8 cellular contexts compared by ENCODE assay signal in the genomic region with DNA sequence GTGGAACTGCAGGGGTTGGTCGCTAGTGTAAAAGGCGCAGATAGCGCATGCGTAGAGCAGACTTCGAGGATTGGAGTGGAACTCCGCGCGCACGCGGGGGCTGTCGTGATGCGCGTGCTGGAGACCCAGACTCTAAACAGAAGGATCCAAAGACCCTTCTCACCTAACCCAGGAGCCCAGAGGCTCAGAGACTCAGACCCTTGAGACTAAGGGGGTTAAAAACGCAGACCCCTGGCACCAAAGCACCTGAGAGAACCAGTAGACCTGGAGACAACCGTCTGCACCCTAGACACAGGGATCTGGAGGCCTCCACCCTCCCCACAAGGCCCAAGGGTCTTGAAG. TPM values are rescaled to one million over a fixed set of nuclear protein-coding genes. Genes with fewer than 3 reads are reported as not detected.
DNase-seq lines count a peak whose midpoint lies in the region; ATAC-seq and TF ChIP-seq lines count a peak whose summit lies in the region.

No MANE protein-coding gene starts in this region.

- peak overlapping the region in 9 of 12 donors; percentile 21 to 81 (median 70) for H3K27ac ChIP-seq in heart left ventricle

- H3K4me1 Mint-ChIP-seq in T-helper 17 cell, result peaks cover 28% of the 10 kb centered on the region

- no peaks in the 10 kb centered on the region for H3K36me3 Mint-ChIP-seq in T-helper 17 cell (ENCODE audit: low read depth)

- H3K4me3 Mint-ChIP-seq in T-helper 17 cell, result peak overlapping the region; percentile 97

- ATAC-seq in HG02885 (IDR thresholded peaks at IDR 0.05; ENCODE audit: poor library complexity, unreplicated experiment) (peak; percentile 8), T-helper 17 cell (peak; percentile 59), heart left ventricle (peak; percentile 42 to 61 (median 59))

- no peak for TF ChIP-seq POLR2A in heart left ventricle (IDR thresholded peaks at IDR 0.05)

- DNase-seq in NCI-H2227 (lab: John Stamatoyannopoulos, UW; ENCODE audit: unreplicated experiment) (peak; percentile 84), NCI-H2227 treated with DMSO at 0.1 percent for 48 hours (lab: John Stamatoyannopoulos, UW) (no peak), T-helper 17 cell (no peak), heart left ventricle (peak in 1 of 5 donors; percentile 90), skeletal muscle cell (ENCODE audit: low read depth) (no peak), KBM-7 (no peak), occipital lobe (lab: John Stamatoyannopoulos, UW) (no peak)

- in situ Hi-C loops in KBM-7 (cut with MboI; ENCODE audit: low pct_unique_long_range_greater_than_20kb, low sequenced_read_pairs), result no loop called here

- H3K4me1 ChIP-seq in heart left ventricle, result peaks cover 0 to 31% (median 13%) of the 10 kb centered on the region in 12 donors

- H3K27me3 Mint-ChIP-seq in T-helper 17 cell, result no peaks in the 10 kb centered on the region

- H3K27me3 ChIP-seq in heart left ventricle, result no peaks in the 10 kb centered on the region

- no peaks in the 10 kb centered on the region for H3K9me3 ChIP-seq in T-helper 17 cell (ENCODE audit: control insufficient read depth, low read length, poor library complexity, severe bottlenecking)
- H3K9me3 ChIP-seq in heart left ventricle, result no peaks in the 10 kb centered on the region

- intact Hi-C loops in heart left ventricle (cut with DNase I), result loop anchor here in 2 of 10 donors (5.0 to 10.0 kb wide), 4 partner anchors 304 to 734 kb away; a partner anchor contains a TSS

- H3K4me3 ChIP-seq in heart left ventricle (peak overlapping the region; percentile 41 to 91 (median 77)), skeletal muscle cell (ENCODE audit: low read depth, low read length) (peak overlapping the region; percentile 59)

- no peak for TF ChIP-seq CTCF in heart left ventricle (IDR thresholded peaks at IDR 0.05)

- H3K36me3 ChIP-seq in heart left ventricle, result peaks cover 0 to 9% (median 3%) of the 10 kb centered on the region in 9 donors

- H3K27ac Mint-ChIP-seq in T-helper 17 cell, result peak overlapping the region; percentile 98

- 2 to 3% (median 2%) methylated on average over 14 to 15 of the region's 15 CpGs for WGBS in heart left ventricle, 4 donors

RNA-seq across cellular contexts. Expression of a gene that starts 0.6 kb away (rescaled TPM):
- total RNA-seq in T-helper 17 cell (1 to 10 TPM; 4.1 to 4.6 TPM), heart left ventricle (10 to 100 TPM in 1 of 9 donors, 1 to 10 TPM in 8; 2.5 to 11.2 (median 4.2) TPM), occipital lobe (4.5 TPM)
- 1 to 10 TPM; 1.4 to 2.4 TPM for polyA plus RNA-seq in heart left ventricle

RNA-seq across cellular contexts. Expression of a gene that starts 15.9 kb away (rescaled TPM):
- total RNA-seq in T-helper 17 cell, result 1 to 10 TPM; 1.4 to 4.8 TPM
- 10 to 100 TPM in 1 of 9 donors, 1 to 10 TPM in 6, under 1 TPM in 2; 0.35 to 18.5 (median 1.7) TPM for total RNA-seq in heart left ventricle
- 1 to 10 TPM in 1 of 2 donors, under 1 TPM in 1; 0.27 to 2.0 TPM for polyA plus RNA-seq in heart left ventricle
- 0.78 TPM for total RNA-seq in occipital lobe

RNA-seq across cellular contexts. Expression of a gene that starts 26.1 kb away (rescaled TPM):
- under 1 TPM; 0.32 to 0.39 TPM for total RNA-seq in T-helper 17 cell
- under 1 TPM in 6 of 9 donors, not detected in 3; 0.23 to 0.64 (median 0.34) TPM for total RNA-seq in heart left ventricle
- polyA plus RNA-seq in heart left ventricle, result under 1 TPM in 1 of 2 donors, not detected in 1; 0.17 TPM
- total RNA-seq in occipital lobe, result not detected

RNA-seq across cellular contexts. Expression of a gene that starts 33.3 kb away (rescaled TPM):
- total RNA-seq in T-helper 17 cell (under 1 TPM in 1 of 2 donors, not detected in 1; 0.42 TPM), heart left ventricle (1 to 10 TPM in 3 of 9 donors, under 1 TPM in 4, not detected in 2; 0.51 to 6.1 (median 0.63) TPM), occipital lobe (0.16 TPM)
- polyA plus RNA-seq in heart left ventricle, result 1 to 10 TPM; 1.0 to 1.2 TPM

RNA-seq across cellular contexts. Expression of a gene that starts 43.9 kb away (rescaled TPM):
- total RNA-seq in T-helper 17 cell (not detected), heart left ventricle (1 to 10 TPM in 1 of 9 donors, not detected in 8; 2.2 TPM), occipital lobe (not detected)
- under 1 TPM in 1 of 2 donors, not detected in 1; 0.90 TPM for polyA plus RNA-seq in heart left ventricle

Comparison
In these comparisons a context has a peak if more than half of its experiments do, and no peak if none do; other contexts are left out.
1. ATAC-seq: peak in every context shown above with its lines; median percentile 59 in T-helper 17 cell; 59 in heart left ventricle; 8 in HG02885.